In the genomic region with DNA sequence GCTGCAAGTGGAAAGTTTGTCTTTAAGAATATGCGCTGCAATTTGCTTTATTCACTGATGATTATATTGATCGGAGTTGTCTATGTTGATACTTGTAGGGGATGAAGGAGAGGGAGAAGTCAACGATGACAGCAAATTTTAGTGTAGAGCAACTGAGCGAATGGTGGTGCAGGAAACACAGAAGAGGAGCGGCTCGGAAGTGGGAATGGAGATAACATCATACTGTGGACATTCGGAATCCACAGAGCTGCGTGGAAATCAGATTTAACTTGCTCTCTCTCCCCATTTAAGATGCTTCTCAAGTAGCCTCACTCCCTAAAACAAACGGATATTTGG, we compare ENCODE assay signal across 8 cellular contexts. TPM values are rescaled to one million over a fixed set of nuclear protein-coding genes. Genes with fewer than 3 reads are reported as not detected.
DNase-seq lines count a peak whose midpoint lies in the region; ATAC-seq and TF ChIP-seq lines count a peak whose summit lies in the region.

No MANE protein-coding gene starts in this region.

- DNase-seq in SK-N-SH (no peak), fibroblast of the aortic adventitia (ENCODE audit: low read depth) (no peak), sigmoid colon (no peak), DMS79 treated with DMSO at 0.1 percent for 48 hours (lab: John Stamatoyannopoulos, UW) (no peak), SIG-M5 treated with dmso at 0.1 percent for 504 hours (lab: John Stamatoyannopoulos, UW; ENCODE audit: unreplicated experiment) (no peak)

- H3F3A ChIP-seq in SK-N-SH (replicated peaks; ENCODE audit: insufficient read depth) = no peaks in the 10 kb centered on the region

- TF ChIP-seq EP300 in SK-N-SH (IDR thresholded peaks at IDR 0.05; ENCODE audit: borderline replicate concordance in 1 of 2, low read depth in 1 of 2, low read length in 1 of 2) (no peak), sigmoid colon (IDR thresholded peaks at IDR 0.05) (no peak)

- 22% methylated on average over 9 of the region's 9 CpGs for WGBS in SK-N-SH (ENCODE audit: low lambda C conversion rate)
- 46 to 49% methylated on average over 9 of the region's 9 CpGs for WGBS in sigmoid colon, 2 donors

- no peak for TF ChIP-seq RAD21 in SK-N-SH (IDR thresholded peaks at IDR 0.05; ENCODE audit: low read length)

- POLR2A ChIA-PET in SK-N-SH (lab: Yijun Ruan, JAX) = interaction anchor here (0.6 to 3.9 kb wide), 6 partner anchors 23 to 191 kb away, joined by 3 to 66 read pairs (median 5); partner anchors contain the start of genes C6orf52, PAK1IP1 and TMEM14C

- ATAC-seq in GM18511 (IDR thresholded peaks at IDR 0.05; ENCODE audit: unreplicated experiment) (peak; percentile 0), GM21390 (IDR thresholded peaks at IDR 0.05; ENCODE audit: unreplicated experiment) (no peak), GM18870 (IDR thresholded peaks at IDR 0.05; ENCODE audit: unreplicated experiment) (no peak)

- peaks cover 19 to 21% of the 10 kb centered on the region in 2 experiments for H3K36me3 ChIP-seq in SK-N-SH (replicated peaks in 1 of 2; ENCODE audit: control insufficient read depth in 1 of 2, insufficient read depth in 2 of 2, low read length in 1 of 2)
- H3K36me3 ChIP-seq in sigmoid colon = peaks cover 0 to 27% (median 4%) of the 10 kb centered on the region in 4 donors

- intact Hi-C loops in sigmoid colon (cut with DNase I) = loop anchor here (1.0 to 10.0 kb wide), 4 partner anchors 24 to 348 kb away; partner anchors contain the start of genes C6orf52, PAK1IP1, SMIM13 and TMEM14C

- H3K4me2 ChIP-seq in SK-N-SH = peak overlapping the region; percentile 95

- peak overlapping the region; percentile 97 for H2AFZ ChIP-seq in SK-N-SH (ENCODE audit: low read depth)

- CTCF ChIA-PET in SK-N-SH (lab: Yijun Ruan, JAX) = interaction anchor here (1.0 to 2.0 kb wide), 4 partner anchors 9 to 24 kb away, joined by 3 to 7 read pairs (median 4); partner anchors contain the start of gene TMEM14C

- no peaks in the 10 kb centered on the region for H4K20me1 ChIP-seq in SK-N-SH (ENCODE audit: insufficient read depth)

- no peaks in the 10 kb centered on the region for H3K9me2 ChIP-seq in SK-N-SH

- no peaks in the 10 kb centered on the region for H3K9me3 ChIP-seq in SK-N-SH
- H3K9me3 ChIP-seq in sigmoid colon = no peaks in the 10 kb centered on the region

- H3K4me1 ChIP-seq in SK-N-SH (ENCODE audit: control insufficient read depth in 1 of 2, insufficient read depth in 2 of 2, low read depth in 1 of 2, low read length in 1 of 2) (peaks cover 6 to 20% of the 10 kb centered on the region in 2 experiments; a peak in 3 of 4 replicates), sigmoid colon (peaks cover 0 to 32% (median 27%) of the 10 kb centered on the region in 4 donors)

- TF ChIP-seq POLR2A in sigmoid colon (IDR thresholded peaks at IDR 0.05) = no peak

- peak overlapping the region; percentile 65 for H3K9ac ChIP-seq in SK-N-SH

- H3K27me3 ChIP-seq in SK-N-SH (ENCODE audit: insufficient read depth) (no peaks in the 10 kb centered on the region), sigmoid colon (no peaks in the 10 kb centered on the region)

- peak overlapping the region in 1 of 2 experiments; percentile 88; a peak in 2 of 4 replicates for H3K27ac ChIP-seq in SK-N-SH (ENCODE audit: low read depth in 2 of 2, low read length in 1 of 2)
- peak overlapping the region; percentile 76 to 88 (median 79) for H3K27ac ChIP-seq in sigmoid colon

- H3K4me3 ChIP-seq in SK-N-SH (ENCODE audit: low read depth in 2 of 2, low read length in 1 of 2) (peak overlapping the region; percentile 91 to 93), fibroblast of the aortic adventitia (ENCODE audit: low read depth, low read length) (peak overlapping the region; percentile 90), sigmoid colon (peak overlapping the region; percentile 48 to 80 (median 59))

- H3K79me2 ChIP-seq in SK-N-SH (ENCODE audit: insufficient read depth) = peaks cover 40% of the 10 kb centered on the region

- TF ChIP-seq CTCF in SK-N-SH (IDR thresholded peaks at IDR 0.05) (no peak), fibroblast of the aortic adventitia (IDR thresholded peaks at IDR 0.05; ENCODE audit: insufficient read depth, low read length) (no peak), sigmoid colon (IDR thresholded peaks at IDR 0.05) (no peak)

TF ChIP-seq in SK-N-SH, 30 proteins besides CTCF, POLR2A, EP300 and RAD21:
- TF ChIP-seq PBX3 (IDR thresholded peaks at IDR 0.05) = no peak

RNA-seq across cellular contexts. Expression of gene TMEM14B, which starts 0.7 kb away (rescaled TPM):
- polyA plus RNA-seq in SK-N-SH (2012; rRNA removed) (89.0 and 93.6 TPM in 2 replicates), sigmoid colon (10 to 100 TPM; 55.7 to 97.3 (median 79.8) TPM)
- 107 and 142 TPM in 2 replicates for polyA plus RNA-seq in SK-N-SH (2012; cell fraction: cytosol; rRNA removed)
- 21.9 and 32.6 TPM in 2 replicates for polyA plus RNA-seq in SK-N-SH (2012; cell fraction: nucleus; rRNA removed)
- total RNA-seq in fibroblast of the aortic adventitia (ENCODE audit: low replicate concordance) (98.1 and 99.3 TPM in 2 replicates), sigmoid colon (100 to 1,000 TPM in 2 of 4 donors, 10 to 100 TPM in 2; 51.5 to 124 (median 98.2) TPM)

RNA-seq across cellular contexts. Expression of gene TMEM14C, which starts 24.0 kb away (rescaled TPM):
- polyA plus RNA-seq in SK-N-SH (2012; rRNA removed) = 199 and 214 TPM in 2 replicates
- polyA plus RNA-seq in SK-N-SH (2012; cell fraction: cytosol; rRNA removed) = 220 and 240 TPM in 2 replicates
- polyA plus RNA-seq in SK-N-SH (2012; cell fraction: nucleus; rRNA removed) = 79.5 and 104 TPM in 2 replicates
- 46.4 and 156 TPM in 2 replicates for total RNA-seq in fibroblast of the aortic adventitia (ENCODE audit: low replicate concordance)
- 100 to 1,000 TPM; 115 to 199 (median 170) TPM for total RNA-seq in sigmoid colon
- polyA plus RNA-seq in sigmoid colon = 100 to 1,000 TPM in 2 of 3 donors, 10 to 100 TPM in 1; 86.0 to 130 (median 110) TPM

RNA-seq across cellular contexts. Expression of gene PAK1IP1, which starts 52.1 kb away (rescaled TPM):
- polyA plus RNA-seq in SK-N-SH (2012; rRNA removed) (16.2 and 19.1 TPM in 2 replicates), sigmoid colon (10 to 100 TPM in 2 of 3 donors, 1 to 10 TPM in 1; 7.6 to 14.3 (median 10.8) TPM)
- polyA plus RNA-seq in SK-N-SH (2012; cell fraction: cytosol; rRNA removed) = 22.3 and 30.4 TPM in 2 replicates
- 8.2 and 13.2 TPM in 2 replicates for polyA plus RNA-seq in SK-N-SH (2012; cell fraction: nucleus; rRNA removed)
- total RNA-seq in fibroblast of the aortic adventitia (ENCODE audit: low replicate concordance) (28.0 and 30.1 TPM in 2 replicates), sigmoid colon (10 to 100 TPM in 2 of 4 donors, 1 to 10 TPM in 2; 6.6 to 14.6 (median 11.8) TPM)

RNA-seq across cellular contexts. Expression of gene C6orf52, which starts 52.5 kb away (rescaled TPM):
- polyA plus RNA-seq in SK-N-SH (2012; rRNA removed) (0.71 and 1.4 TPM in 2 replicates), sigmoid colon (1 to 10 TPM in 1 of 3 donors, not detected in 2; 1.3 TPM)
- polyA plus RNA-seq in SK-N-SH (2012; cell fraction: cytosol; rRNA removed) = 1.3 TPM in 2 replicates
- 0.86 and 1.5 TPM in 2 replicates for polyA plus RNA-seq in SK-N-SH (2012; cell fraction: nucleus; rRNA removed)
- total RNA-seq in fibroblast of the aortic adventitia (ENCODE audit: low replicate concordance) (0.27 TPM in 1 of 2 replicates, not detected in the other), sigmoid colon (not detected)
